In genomic region chr3:130963878-130964277, GRCh38 we compare ENCODE assay signal across 11 cellular contexts.
DNase-seq lines count a peak whose midpoint lies in the region; ATAC-seq, FAIRE-seq and TF ChIP-seq lines count a peak whose summit lies in the region.
"Had no signal": no experiment of that assay in that cellular context is flagged by ENCODE, and none has a peak within 500 bp of the region (broad histone marks: within the 10 kb centered on the region; RNA-seq: fewer than 3 reads in every experiment).

No MANE protein-coding gene starts in this region.

- H3K9me3 ChIP-seq in breast epithelium (no peaks in the 10 kb centered on the region), right atrium auricular region (no peaks in the 10 kb centered on the region)

- BruUV-seq in MCF 10A (replicated peaks; lab: Mats Ljungman, UMichigan): no TSS peak

- H3K27me3 Mint-ChIP-seq in MCF 10A (ENCODE audit: insufficient read depth, unreplicated experiment): no peaks in the 10 kb centered on the region
- H3K27me3 Mint-ChIP-seq: activated B cell treated with CpG ODN at 0.5 μM for 24 hours, B cell, memory B cell had no signal

- H3K9me3 Mint-ChIP-seq in MCF 10A (ENCODE audit: unreplicated experiment): no peaks in the 10 kb centered on the region
- H3K9me3 Mint-ChIP-seq: activated B cell treated with CpG ODN at 0.5 μM for 24 hours, memory B cell had no signal

- FAIRE-seq in urothelium cell line (lab: Jason Lieb, UNC): no peak

- H3K4me1 ChIP-seq in breast epithelium (no peaks in the 10 kb centered on the region), right atrium auricular region (no peaks in the 10 kb centered on the region)

- H3K4me1 Mint-ChIP-seq in MCF 10A (ENCODE audit: insufficient read depth, unreplicated experiment): peaks cover 17% of the 10 kb centered on the region
- H3K4me1 Mint-ChIP-seq: activated B cell treated with CpG ODN at 0.5 μM for 24 hours, B cell, memory B cell had no signal

- intact Hi-C loops in MCF 10A (cut with micrococcal nuclease): loop anchor here (1.0 kb wide), 1 partner anchor 71 kb away; no protein-coding TSS in a partner anchor
- intact Hi-C loops in breast epithelium (cut with DNase I; ENCODE audit: low total_unique reads): no loop called here

- H3K27ac ChIP-seq in breast epithelium: no peak overlapping the region
- H3K27ac ChIP-seq in right atrium auricular region: no peak overlapping the region

- POLR2A ChIA-PET in MCF 10A (lab: Yijun Ruan, JAX): interaction anchor here (0.5 to 1.6 kb wide), 6 partner anchors 11 to 113 kb away, joined by 3 to 8 read pairs (median 4); partner anchors contain the start of genes ASTE1, ATP2C1 and NEK11

- no peaks in the 10 kb centered on the region for H3K36me3 ChIP-seq in breast epithelium
- H3K36me3 ChIP-seq in right atrium auricular region: peaks cover 28% of the 10 kb centered on the region

- DNase-seq in MCF 10A (ENCODE audit: unreplicated experiment) (peak; percentile 90), breast epithelium (ENCODE audit: low spot score in 2 of 2) (no peak), globus pallidus (ENCODE audit: low spot score) (peak; percentile 72), urothelium cell line (ENCODE audit: low spot score) (peak; percentile 62), NCI-H2107 treated with DMSO at 0.1 percent for 48 hours (lab: John Stamatoyannopoulos, UW; ENCODE audit: unreplicated experiment) (no peak), right atrium auricular region (ENCODE audit: low spot score) (no peak)
- DNase-seq: activated B cell treated with CpG ODN at 0.5 μM for 24 hours had no signal

- ATAC-seq in SK-N-SH treated with all-trans-retinoic acid at 6 μM for 48 hours (peak; percentile 76), GM21717 (IDR thresholded peaks at IDR 0.05; ENCODE audit: unreplicated experiment) (no peak)

- no peaks in the 10 kb centered on the region for H3K27me3 ChIP-seq in breast epithelium
- no peaks in the 10 kb centered on the region for H3K27me3 ChIP-seq in right atrium auricular region

- H3K27ac Mint-ChIP-seq in MCF 10A (ENCODE audit: low read depth, unreplicated experiment): peak overlapping the region; percentile 78
- H3K27ac Mint-ChIP-seq: activated B cell treated with CpG ODN at 0.5 μM for 24 hours, B cell, memory B cell had no signal

- H3K4me3 ChIP-seq in breast epithelium (no peak overlapping the region), right atrium auricular region (no peak overlapping the region)

- H3K36me3 Mint-ChIP-seq in MCF 10A (ENCODE audit: insufficient read depth, unreplicated experiment): peaks cover 38% of the 10 kb centered on the region

- no peak for TF ChIP-seq POLR2A in breast epithelium (IDR thresholded peaks at IDR 0.05)

- CTCF ChIA-PET in MCF 10A (lab: Yijun Ruan, JAX): interaction anchor here (0.6 to 0.7 kb wide), 4 partner anchors 11 to 1762 kb away, joined by 3 read pairs; no protein-coding TSS in a partner anchor

- TF ChIP-seq CTCF in MCF 10A (IDR thresholded peaks at IDR 0.05; ENCODE audit: unreplicated experiment) (no peak), breast epithelium (IDR thresholded peaks at IDR 0.05) (no peak), right atrium auricular region (IDR thresholded peaks at IDR 0.05) (no peak)

- H3K4me3 Mint-ChIP-seq in MCF 10A (ENCODE audit: unreplicated experiment): no peak overlapping the region
- H3K4me3 Mint-ChIP-seq: activated B cell treated with CpG ODN at 0.5 μM for 24 hours, B cell, memory B cell had no signal

TF ChIP-seq in SK-N-SH treated with all-trans-retinoic acid at 6 μM for 48 hours, 23 proteins besides CTCF, POLR2A, EP300 and RAD21:
- peak; percentile 75 for TF ChIP-seq CREB5 (CRISPR knock-in tag; IDR thresholded peaks at IDR 0.05; ENCODE audit: low read depth)
- no peak for TF ChIP-seq CSDC2 (CRISPR knock-in tag; IDR thresholded peaks at IDR 0.05)
- TF ChIP-seq ISL1 (CRISPR knock-in tag; IDR thresholded peaks at IDR 0.05): peak; percentile 87
- peak; percentile 16; the same call in 1 of the 2 replicates for TF ChIP-seq TOX (CRISPR knock-in tag; IDR thresholded peaks at IDR 0.05; ENCODE audit: borderline replicate concordance)
TF ChIP-seq in SK-N-SH treated with all-trans-retinoic acid at 6 μM for 48 hours: peak in this region for 3.

Comparison
In these comparisons a context has a peak if more than half of its experiments do, and no peak if none do; other contexts are left out.
1. DNase-seq: peak in MCF 10A (single experiment), globus pallidus (single experiment) and urothelium cell line (single experiment); none in breast epithelium (0 of 2), NCI-H2107 treated with DMSO at 0.1 percent for 48 hours (single experiment) and right atrium auricular region (single experiment).